39 cellular contexts compared by ENCODE assay signal in the genomic region with DNA sequence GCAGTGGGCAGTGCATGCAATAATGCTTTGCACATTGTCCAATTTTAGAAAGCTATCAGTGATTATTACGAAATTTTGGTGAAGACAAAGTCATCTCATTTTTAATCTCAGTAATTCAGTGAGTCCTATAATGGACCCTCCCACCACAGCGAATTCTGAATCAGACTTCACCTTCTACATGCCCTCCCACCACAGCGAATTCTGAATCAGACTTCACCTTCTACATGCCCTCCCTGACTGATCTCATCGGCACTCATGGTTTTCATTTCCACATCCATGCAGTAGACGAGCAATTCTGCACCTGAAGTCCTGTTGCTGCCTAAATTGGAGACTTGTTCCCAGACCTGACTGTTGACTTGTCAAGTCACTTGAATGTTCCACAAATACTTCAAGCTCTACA.
"Had no signal": no experiment of that assay in that cellular context is flagged by ENCODE, and none has a peak within 500 bp of the region (broad histone marks: within the 10 kb centered on the region; RNA-seq: fewer than 3 reads in every experiment).

No MANE protein-coding gene starts in this region.

- DNase-seq: activated effector memory CD4-positive, alpha-beta T cell treated with anti-CD3 and anti-CD28 coated beads, Interleukin-2, amount 50 U/mL, for 16 hours; activated effector memory CD4-positive, alpha-beta T cell treated with Interleukin-2 at 50 U/mL for 16 hours; activated gamma-delta T cell; activated gamma-delta T cell treated with Interleukin-2 at 50 U/mL for 16 hours; activated naive CD4-positive, alpha-beta T cell; activated naive CD4-positive, alpha-beta T cell treated with anti-CD3 and anti-CD28 coated beads for 36 hours; activated naive CD4-positive, alpha-beta T cell treated with anti-CD3 and anti-CD28 coated beads, Interleukin-2, amount 10 ng/mL, durations not matched to agents 7 days and 5 days; activated naive CD4-positive, alpha-beta T cell treated with anti-CD3 and anti-CD28 coated beads, Interleukin-2, amount 50 U/mL, for 16 hours; activated naive CD4-positive, alpha-beta T cell treated with Interleukin-2 at 50 U/mL for 16 hours; activated naive CD8-positive, alpha-beta T cell treated with anti-CD3 and anti-CD28 coated beads for 36 hours; activated naive CD8-positive, alpha-beta T cell treated with anti-CD3 and anti-CD28 coated beads, Interleukin-2, amount 10 ng/mL, durations not matched to agents 7 days and 5 days; activated naive CD8-positive, alpha-beta T cell treated with anti-CD3 and anti-CD28 coated beads, Interleukin-2, amount 50 U/mL, for 24 hours; activated T-cell treated with anti-CD3 and anti-CD28 coated beads, Interleukin-2, amount 50 U/mL, for 1 hour; activated T-cell treated with anti-CD3 and anti-CD28 coated beads, Interleukin-2, amount 50 U/mL, for 24 hours; activated T-cell treated with anti-CD3 and anti-CD28 coated beads, Interleukin-2, amount 50 U/mL, for 4 hours; activated T-cell treated with anti-CD3 and anti-CD28 coated beads, Interleukin-2, amount 50 U/mL, for 48 hours; activated T-cell treated with anti-CD3 and anti-CD28 coated beads, Interleukin-2, amount 50 U/mL, for 72 hours; adrenal gland; amniotic stem cell; amygdala; anterior cingulate cortex; aorta; body of pancreas; brain microvascular endothelial cell; central memory CD4-positive, alpha-beta T cell; cerebellar nuclear complex had no signal

- H3K27me3 ChIP-seq: adrenal gland, ascending aorta, body of pancreas, brain microvascular endothelial cell, breast epithelium, cardiac muscle cell had no signal

- H3K4me1 Mint-ChIP-seq: activated naive CD4-positive, alpha-beta T cell treated with anti-CD3 and anti-CD28 coated beads, Interleukin-2, amount 10 ng/mL, durations not matched to agents 7 days and 5 days; activated naive CD4-positive, alpha-beta T cell treated with anti-CD3 and anti-CD28 coated beads, Interleukin-2, amount 50 U/mL, for 24 hours; activated naive CD8-positive, alpha-beta T cell treated with anti-CD3 and anti-CD28 coated beads for 36 hours; activated naive CD8-positive, alpha-beta T cell treated with anti-CD3 and anti-CD28 coated beads, Interleukin-2, amount 10 ng/mL, durations not matched to agents 7 days and 5 days; activated naive CD8-positive, alpha-beta T cell treated with anti-CD3 and anti-CD28 coated beads, Interleukin-2, amount 50 U/mL, for 24 hours; activated T-helper 17 cell treated with anti-CD3 and anti-CD28 coated beads, Interleukin-2, amount 50 U/mL, for 72 hours; central memory CD8-positive, alpha-beta T cell had no signal

- FAIRE-seq: astrocyte, bronchial epithelial cell had no signal

- H3K36me3 ChIP-seq: adrenal gland, ascending aorta, brain microvascular endothelial cell, breast epithelium, cardiac muscle cell had no signal

- H3K27me3 Mint-ChIP-seq: activated naive CD4-positive, alpha-beta T cell treated with anti-CD3 and anti-CD28 coated beads, Interleukin-2, amount 10 ng/mL, durations not matched to agents 7 days and 5 days; activated naive CD4-positive, alpha-beta T cell treated with anti-CD3 and anti-CD28 coated beads, Interleukin-2, amount 50 U/mL, for 24 hours; activated naive CD8-positive, alpha-beta T cell treated with anti-CD3 and anti-CD28 coated beads for 36 hours; activated naive CD8-positive, alpha-beta T cell treated with anti-CD3 and anti-CD28 coated beads, Interleukin-2, amount 10 ng/mL, durations not matched to agents 7 days and 5 days; activated naive CD8-positive, alpha-beta T cell treated with anti-CD3 and anti-CD28 coated beads, Interleukin-2, amount 50 U/mL, for 24 hours; activated T-cell treated with anti-CD3 and anti-CD28 coated beads, Interleukin-2, amount 50 U/mL, for 24 hours; activated T-helper 17 cell treated with anti-CD3 and anti-CD28 coated beads, Interleukin-2, amount 50 U/mL, for 72 hours; brain; central memory CD8-positive, alpha-beta T cell had no signal

- H3K27ac Mint-ChIP-seq: activated naive CD4-positive, alpha-beta T cell treated with anti-CD3 and anti-CD28 coated beads for 36 hours; activated naive CD4-positive, alpha-beta T cell treated with anti-CD3 and anti-CD28 coated beads, Interleukin-2, amount 10 ng/mL, durations not matched to agents 7 days and 5 days; activated naive CD4-positive, alpha-beta T cell treated with anti-CD3 and anti-CD28 coated beads, Interleukin-2, amount 50 U/mL, for 24 hours; activated naive CD4-positive, alpha-beta T cell treated with anti-CD3 and anti-CD28 coated beads, Interleukin-2, amount 50 U/mL, for 72 hours; activated naive CD8-positive, alpha-beta T cell; activated naive CD8-positive, alpha-beta T cell treated with anti-CD3 and anti-CD28 coated beads for 36 hours; activated naive CD8-positive, alpha-beta T cell treated with anti-CD3 and anti-CD28 coated beads, Interleukin-2, amount 10 ng/mL, durations not matched to agents 7 days and 5 days; activated naive CD8-positive, alpha-beta T cell treated with anti-CD3 and anti-CD28 coated beads, Interleukin-2, amount 50 U/mL, for 24 hours; activated T-cell treated with anti-CD3 and anti-CD28 coated beads, Interleukin-2, amount 50 U/mL, for 24 hours; activated T-cell treated with anti-CD3 and anti-CD28 coated beads, Interleukin-2, amount 50 U/mL, for 72 hours; activated T-helper 1 cell treated with anti-CD3 and anti-CD28 coated beads, Interleukin-12 subunit alpha, Interleukin-12 subunit beta, Interleukin-2, Interleukin-4 antibody, amounts not matched to agents 30 ng/mL and 10 ng/mL and 1 ng/mL, durations not matched to agents 14 hours and 24 hours and 36 hours; activated T-helper 17 cell treated with anti-CD3 and anti-CD28 coated beads, Interleukin-2, amount 50 U/mL, for 72 hours; activated T-helper 2 cell treated with anti-CD3 and anti-CD28 coated beads, Interferon-gamma antibody, Interleukin-2, Interleukin-4, amounts not matched to agents 10 μg/mL and 5 μg/mL and 100 μg/mL, durations not matched to agents 14 hours and 24 hours and 36 hours; brain had no signal

- H3K4me3 Mint-ChIP-seq: activated naive CD4-positive, alpha-beta T cell treated with anti-CD3 and anti-CD28 coated beads for 36 hours; activated naive CD4-positive, alpha-beta T cell treated with anti-CD3 and anti-CD28 coated beads, Interleukin-2, amount 10 ng/mL, durations not matched to agents 7 days and 5 days; activated naive CD4-positive, alpha-beta T cell treated with anti-CD3 and anti-CD28 coated beads, Interleukin-2, amount 50 U/mL, for 24 hours; activated naive CD8-positive, alpha-beta T cell; activated naive CD8-positive, alpha-beta T cell treated with anti-CD3 and anti-CD28 coated beads for 36 hours; activated naive CD8-positive, alpha-beta T cell treated with anti-CD3 and anti-CD28 coated beads, Interleukin-2, amount 10 ng/mL, durations not matched to agents 7 days and 5 days; activated naive CD8-positive, alpha-beta T cell treated with anti-CD3 and anti-CD28 coated beads, Interleukin-2, amount 50 U/mL, for 24 hours; activated T-cell treated with anti-CD3 and anti-CD28 coated beads, Interleukin-2, amount 50 U/mL, for 24 hours; activated T-cell treated with anti-CD3 and anti-CD28 coated beads, Interleukin-2, amount 50 U/mL, for 4 hours; activated T-cell treated with anti-CD3 and anti-CD28 coated beads, Interleukin-2, amount 50 U/mL, for 72 hours; activated T-helper 1 cell treated with anti-CD3 and anti-CD28 coated beads, Interleukin-12 subunit alpha, Interleukin-12 subunit beta, Interleukin-2, Interleukin-4 antibody, amounts not matched to agents 30 ng/mL and 10 ng/mL and 1 ng/mL, durations not matched to agents 14 hours and 24 hours and 36 hours; activated T-helper 17 cell treated with anti-CD3 and anti-CD28 coated beads, Interleukin-2, amount 50 U/mL, for 72 hours; brain; central memory CD8-positive, alpha-beta T cell had no signal

- H3K4me1 ChIP-seq: adrenal gland, ascending aorta, body of pancreas, breast epithelium had no signal

- H3K36me3 Mint-ChIP-seq: activated naive CD4-positive, alpha-beta T cell treated with anti-CD3 and anti-CD28 coated beads, Interleukin-2, amount 10 ng/mL, durations not matched to agents 7 days and 5 days; activated naive CD4-positive, alpha-beta T cell treated with anti-CD3 and anti-CD28 coated beads, Interleukin-2, amount 50 U/mL, for 24 hours; activated naive CD4-positive, alpha-beta T cell treated with anti-CD3 and anti-CD28 coated beads, Interleukin-2, amount 50 U/mL, for 72 hours; activated naive CD8-positive, alpha-beta T cell; activated naive CD8-positive, alpha-beta T cell treated with anti-CD3 and anti-CD28 coated beads for 36 hours; activated naive CD8-positive, alpha-beta T cell treated with anti-CD3 and anti-CD28 coated beads, Interleukin-2, amount 10 ng/mL, durations not matched to agents 7 days and 5 days; brain had no signal

- H3K9me3 ChIP-seq: adrenal gland, ascending aorta, body of pancreas, breast epithelium had no signal

- H3K27ac ChIP-seq: adrenal gland, ascending aorta, body of pancreas, brain microvascular endothelial cell, breast epithelium, cardiac muscle cell had no signal

- H3K9me3 Mint-ChIP-seq: activated naive CD4-positive, alpha-beta T cell treated with anti-CD3 and anti-CD28 coated beads for 36 hours; activated naive CD4-positive, alpha-beta T cell treated with anti-CD3 and anti-CD28 coated beads, Interleukin-2, amount 10 ng/mL, durations not matched to agents 7 days and 5 days; activated naive CD4-positive, alpha-beta T cell treated with anti-CD3 and anti-CD28 coated beads, Interleukin-2, amount 50 U/mL, for 24 hours; activated naive CD4-positive, alpha-beta T cell treated with anti-CD3 and anti-CD28 coated beads, Interleukin-2, amount 50 U/mL, for 72 hours; activated naive CD8-positive, alpha-beta T cell treated with anti-CD3 and anti-CD28 coated beads for 36 hours; activated naive CD8-positive, alpha-beta T cell treated with anti-CD3 and anti-CD28 coated beads, Interleukin-2, amount 10 ng/mL, durations not matched to agents 7 days and 5 days; activated naive CD8-positive, alpha-beta T cell treated with anti-CD3 and anti-CD28 coated beads, Interleukin-2, amount 50 U/mL, for 24 hours; activated T-cell treated with anti-CD3 and anti-CD28 coated beads, Interleukin-2, amount 50 U/mL, for 24 hours; activated T-cell treated with anti-CD3 and anti-CD28 coated beads, Interleukin-2, amount 50 U/mL, for 4 hours; activated T-cell treated with anti-CD3 and anti-CD28 coated beads, Interleukin-2, amount 50 U/mL, for 72 hours; activated T-helper 1 cell treated with anti-CD3 and anti-CD28 coated beads, Interleukin-12 subunit alpha, Interleukin-12 subunit beta, Interleukin-2, Interleukin-4 antibody, amounts not matched to agents 30 ng/mL and 10 ng/mL and 1 ng/mL, durations not matched to agents 14 hours and 24 hours and 36 hours; activated T-helper 17 cell treated with anti-CD3 and anti-CD28 coated beads, Interleukin-2, amount 50 U/mL, for 72 hours; activated T-helper 2 cell treated with anti-CD3 and anti-CD28 coated beads, Interferon-gamma antibody, Interleukin-2, Interleukin-4, amounts not matched to agents 10 μg/mL and 5 μg/mL and 100 μg/mL, durations not matched to agents 14 hours and 24 hours and 36 hours; brain; central memory CD8-positive, alpha-beta T cell had no signal

- ATAC-seq: activated naive CD4-positive, alpha-beta T cell treated with anti-CD3 and anti-CD28 coated beads, Interleukin-2, amount 50 U/mL, for 72 hours; activated naive CD8-positive, alpha-beta T cell treated with anti-CD3 and anti-CD28 coated beads, Interleukin-2, amount 50 U/mL, for 24 hours; activated T-cell treated with anti-CD3 and anti-CD28 coated beads, Interleukin-2, amount 50 U/mL, for 4 hours; activated T-cell treated with anti-CD3 and anti-CD28 coated beads, Interleukin-2, amount 50 U/mL, for 72 hours; activated T-helper 17 cell treated with anti-CD3 and anti-CD28 coated beads, Interleukin-2, amount 50 U/mL, for 72 hours; body of pancreas had no signal

- H3K4me3 ChIP-seq: adrenal gland, ascending aorta, body of pancreas, breast epithelium, cardiac muscle cell had no signal
